In the genomic region with DNA sequence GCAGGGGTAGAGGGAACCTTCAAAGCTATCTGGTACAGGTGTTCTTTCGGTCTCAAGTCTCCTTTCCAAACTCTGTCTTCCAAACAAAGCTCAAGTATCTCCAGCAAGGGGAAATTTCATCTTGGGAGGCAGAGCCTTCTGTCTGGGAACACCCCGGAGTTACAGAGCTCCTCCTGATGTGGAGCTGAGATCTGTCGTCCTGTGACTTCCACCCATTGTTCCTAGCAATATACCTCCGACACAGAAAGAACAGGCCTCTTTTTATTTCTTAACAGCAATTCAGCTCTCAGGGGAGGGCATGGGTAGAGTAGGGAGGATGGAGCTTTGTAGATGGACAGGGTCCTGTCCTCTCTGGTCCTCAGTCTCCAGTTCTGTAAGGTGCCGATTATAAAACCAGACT, we compare ENCODE assay signal across 22 cellular contexts.
"Had no signal": no experiment of that assay in that cellular context is flagged by ENCODE, and none has a peak within 500 bp of the region (broad histone marks: within the 10 kb centered on the region; RNA-seq: fewer than 3 reads in every experiment).

No MANE protein-coding gene starts in this region.

- H3K4me1 ChIP-seq: SJCRH30 had no signal

- H3K27ac ChIP-seq: brain microvascular endothelial cell, SJCRH30, WERI-Rb-1 had no signal

- H3K4me1 Mint-ChIP-seq: activated naive CD4-positive, alpha-beta T cell treated with anti-CD3 and anti-CD28 coated beads, Interleukin-2, amount 10 ng/mL, durations not matched to agents 7 days and 5 days; activated naive CD8-positive, alpha-beta T cell treated with anti-CD3 and anti-CD28 coated beads for 36 hours had no signal

- H3K4me3 ChIP-seq: SJCRH30 had no signal

- H3K36me3 Mint-ChIP-seq: activated naive CD4-positive, alpha-beta T cell treated with anti-CD3 and anti-CD28 coated beads, Interleukin-2, amount 10 ng/mL, durations not matched to agents 7 days and 5 days; activated naive CD8-positive, alpha-beta T cell treated with anti-CD3 and anti-CD28 coated beads for 36 hours; IgD-negative memory B cell had no signal

- ATAC-seq: activated CD8-positive, alpha-beta T cell treated with anti-CD3 and anti-CD28 coated beads for 36 hours; activated T-cell treated with anti-CD3 and anti-CD28 coated beads, Interleukin-2, amount 50 U/mL, for 72 hours had no signal

- H3K9me3 Mint-ChIP-seq: activated CD8-positive, alpha-beta T cell treated with anti-CD3 and anti-CD28 coated beads for 36 hours; activated naive CD4-positive, alpha-beta T cell treated with anti-CD3 and anti-CD28 coated beads, Interleukin-2, amount 10 ng/mL, durations not matched to agents 7 days and 5 days; activated naive CD8-positive, alpha-beta T cell treated with anti-CD3 and anti-CD28 coated beads for 36 hours; activated T-cell treated with anti-CD3 and anti-CD28 coated beads, Interleukin-2, amount 50 U/mL, for 72 hours; activated T-helper 2 cell treated with anti-CD3 and anti-CD28 coated beads, Interferon-gamma antibody, Interleukin-2, Interleukin-4, amounts not matched to agents 10 μg/mL and 5 μg/mL and 100 μg/mL, durations not matched to agents 14 hours and 24 hours and 36 hours; IgD-negative memory B cell had no signal

- DNase-seq: activated CD4-positive, alpha-beta T cell treated with anti-CD3 and anti-CD28 coated beads for 4 hours; activated CD8-positive, alpha-beta memory T cell treated with anti-CD3 and anti-CD28 coated beads, Interleukin-2, amount 50 U/mL, for 4 hours; activated CD8-positive, alpha-beta T cell treated with anti-CD3 and anti-CD28 coated beads for 36 hours; activated gamma-delta T cell treated with Interleukin-2 at 50 U/mL for 16 hours; activated naive CD4-positive, alpha-beta T cell treated with anti-CD3 and anti-CD28 coated beads, Interleukin-2, amount 10 ng/mL, durations not matched to agents 7 days and 5 days; activated naive CD8-positive, alpha-beta T cell treated with anti-CD3 and anti-CD28 coated beads for 36 hours; activated T-cell treated with anti-CD3 and anti-CD28 coated beads, Interleukin-2, amount 50 U/mL, for 72 hours; brain microvascular endothelial cell; KG1; NCI-H1048; NCI-H1417; NCI-H1930; NCI-H2171 treated with DMSO at 0.1 percent for 48 hours; NCI-H226; NCI-H510A; NCI-H526 treated with DMSO at 0.1 percent for 48 hours; SJCRH30; SK-N-SH; T-helper 1 cell; WERI-Rb-1 had no signal

- H3K9ac ChIP-seq: SK-N-SH had no signal

- H3K36me3 ChIP-seq: brain microvascular endothelial cell, SJCRH30, WERI-Rb-1 had no signal

- H3K4me3 Mint-ChIP-seq: activated CD8-positive, alpha-beta T cell treated with anti-CD3 and anti-CD28 coated beads for 36 hours; activated naive CD4-positive, alpha-beta T cell treated with anti-CD3 and anti-CD28 coated beads, Interleukin-2, amount 10 ng/mL, durations not matched to agents 7 days and 5 days; activated naive CD8-positive, alpha-beta T cell treated with anti-CD3 and anti-CD28 coated beads for 36 hours; activated T-cell treated with anti-CD3 and anti-CD28 coated beads, Interleukin-2, amount 50 U/mL, for 72 hours; IgD-negative memory B cell had no signal

- H3K27me3 ChIP-seq: brain microvascular endothelial cell, SJCRH30 had no signal

- H3K27ac Mint-ChIP-seq: activated CD8-positive, alpha-beta T cell treated with anti-CD3 and anti-CD28 coated beads for 36 hours; activated naive CD4-positive, alpha-beta T cell treated with anti-CD3 and anti-CD28 coated beads, Interleukin-2, amount 10 ng/mL, durations not matched to agents 7 days and 5 days; activated naive CD8-positive, alpha-beta T cell treated with anti-CD3 and anti-CD28 coated beads for 36 hours; activated T-cell treated with anti-CD3 and anti-CD28 coated beads, Interleukin-2, amount 50 U/mL, for 72 hours; activated T-helper 2 cell treated with anti-CD3 and anti-CD28 coated beads, Interferon-gamma antibody, Interleukin-2, Interleukin-4, amounts not matched to agents 10 μg/mL and 5 μg/mL and 100 μg/mL, durations not matched to agents 14 hours and 24 hours and 36 hours; IgD-negative memory B cell had no signal

- H3K9me3 ChIP-seq: SJCRH30, SK-N-SH had no signal
